Comparison of ENCODE assay signal across 12 cellular contexts in the genomic region with DNA sequence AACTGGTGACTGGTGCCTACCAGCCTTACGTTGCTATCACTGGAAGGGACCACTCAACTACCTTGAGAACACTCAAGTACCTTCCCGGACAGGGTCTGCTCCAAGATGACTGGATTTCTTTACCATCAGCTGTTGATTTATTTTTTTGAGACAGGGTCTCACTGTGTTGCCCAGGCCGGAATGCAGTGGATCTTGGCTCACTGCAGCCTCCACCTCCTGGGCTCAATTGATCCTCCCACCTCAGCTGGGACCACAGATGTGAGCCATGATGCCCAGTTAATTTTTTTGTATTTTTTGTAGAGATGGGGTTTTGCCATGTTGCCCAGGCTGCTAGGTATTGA. TPM values are rescaled to one million over a fixed set of nuclear protein-coding genes. Genes with fewer than 3 reads are reported as not detected.
DNase-seq lines count a peak whose midpoint lies in the region; ATAC-seq and TF ChIP-seq lines count a peak whose summit lies in the region.
"Had no signal": no experiment of that assay in that cellular context is flagged by ENCODE, and none has a peak within 500 bp of the region (broad histone marks: within the 10 kb centered on the region; RNA-seq: fewer than 3 reads in every experiment).

No MANE protein-coding gene starts in this region.

- no peaks in the 10 kb centered on the region for H3K9me3 Mint-ChIP-seq in stimulated activated naive CD8-positive, alpha-beta T cell treated with anti-CD3 and anti-CD28 coated beads, Interleukin-15, Interleukin-2, amounts not matched to agents 100 ng/mL and 50 ng/mL, for 24 hours
- no peaks in the 10 kb centered on the region for H3K9me3 Mint-ChIP-seq in stimulated activated naive B cell treated with anti-CD40 and anti-IgM and Interleukin-4, amounts not matched to agents 10 μg/mL and 1 μg/mL and 100 μg/mL, for 72 hours
- H3K9me3 Mint-ChIP-seq in GM23338, result no peaks in the 10 kb centered on the region; the same call in 2 of the 3 replicates
- H3K9me3 Mint-ChIP-seq: activated CD4-positive, alpha-beta memory T cell treated with anti-CD3 and anti-CD28 coated beads, Interleukin-2, amount 10 ng/mL, durations not matched to agents 7 days and 5 days; stimulated activated memory B cell treated with anti-CD40 and anti-IgM and Interleukin-4, amounts not matched to agents 10 μg/mL and 1 μg/mL and 100 μg/mL, for 72 hours had no signal

- H3K79me2 ChIP-seq in parathyroid adenoma, result no peaks in the 10 kb centered on the region
- H3K79me2 ChIP-seq in GM23338 (replicated peaks; ENCODE audit: insufficient read depth), result no peaks in the 10 kb centered on the region

- no peaks in the 10 kb centered on the region; the same call in 1 of the 2 replicates for H4K20me1 ChIP-seq in GM23338 (replicated peaks; ENCODE audit: insufficient read depth)

- H3K4me3 ChIP-seq in parathyroid adenoma (ENCODE audit: low read depth, low read length), result peak overlapping the region; percentile 32
- no peak overlapping the region for H3K4me3 ChIP-seq in GM23338

- H3K27me3 ChIP-seq in parathyroid adenoma (ENCODE audit: control insufficient read depth, insufficient read depth, low read length), result no peaks in the 10 kb centered on the region
- no peaks in the 10 kb centered on the region for H3K27me3 ChIP-seq in GM23338 (ENCODE audit: insufficient read depth)

- TF ChIP-seq CTCF in parathyroid adenoma (IDR thresholded peaks at IDR 0.05), result no peak
- no peak for TF ChIP-seq CTCF in GM23338 (conservative IDR thresholded peaks at IDR 0.05; ENCODE audit: low read depth in 2 of 2)

- H3K9me3 ChIP-seq in parathyroid adenoma (ENCODE audit: control insufficient read depth, low read length), result no peaks in the 10 kb centered on the region

- no peak for ATAC-seq in stimulated activated naive CD8-positive, alpha-beta T cell treated with anti-CD3 and anti-CD28 coated beads, Interleukin-15, Interleukin-2, amounts not matched to agents 100 U/mL and 50 U/mL, for 24 hours
- ATAC-seq in stimulated activated naive B cell treated with anti-CD40 and anti-IgM and Interleukin-4, amounts not matched to agents 10 μg/mL and 1 μg/mL and 100 μg/mL, for 72 hours (replicated peaks), result no peak
- no peak for ATAC-seq in HG03196 (IDR thresholded peaks at IDR 0.05; ENCODE audit: unreplicated experiment)
- no peak for ATAC-seq in GM23338
- ATAC-seq: stimulated activated memory B cell treated with anti-CD40 and anti-IgM and Interleukin-4, amounts not matched to agents 10 μg/mL and 1 μg/mL and 100 μg/mL, for 72 hours had no signal

- H3K36me3 ChIP-seq in parathyroid adenoma (ENCODE audit: control insufficient read depth, insufficient read depth, low read length), result no peaks in the 10 kb centered on the region
- peaks cover 5% of the 10 kb centered on the region; the same call in 1 of the 2 replicates for H3K36me3 ChIP-seq in GM23338 (ENCODE audit: insufficient read depth)

- H3K27me3 Mint-ChIP-seq in stimulated activated naive CD8-positive, alpha-beta T cell treated with anti-CD3 and anti-CD28 coated beads, Interleukin-15, Interleukin-2, amounts not matched to agents 100 ng/mL and 50 ng/mL, for 24 hours, result no peaks in the 10 kb centered on the region
- no peaks in the 10 kb centered on the region for H3K27me3 Mint-ChIP-seq in stimulated activated naive B cell treated with anti-CD40 and anti-IgM and Interleukin-4, amounts not matched to agents 10 μg/mL and 1 μg/mL and 100 μg/mL, for 72 hours
- peaks cover 5% of the 10 kb centered on the region for H3K27me3 Mint-ChIP-seq in GM23338 (ENCODE audit: insufficient read depth, low read depth, poor library complexity)
- H3K27me3 Mint-ChIP-seq: activated CD4-positive, alpha-beta memory T cell treated with anti-CD3 and anti-CD28 coated beads, Interleukin-2, amount 10 ng/mL, durations not matched to agents 7 days and 5 days had no signal

- peaks cover 37% of the 10 kb centered on the region for H3K36me3 Mint-ChIP-seq in stimulated activated naive CD8-positive, alpha-beta T cell treated with anti-CD3 and anti-CD28 coated beads, Interleukin-15, Interleukin-2, amounts not matched to agents 100 ng/mL and 50 ng/mL, for 24 hours (ENCODE audit: low read depth)
- peaks cover 20 to 33% of the 10 kb centered on the region in 2 donors for H3K36me3 Mint-ChIP-seq in stimulated activated naive B cell treated with anti-CD40 and anti-IgM and Interleukin-4, amounts not matched to agents 10 μg/mL and 1 μg/mL and 100 μg/mL, for 72 hours
- H3K36me3 Mint-ChIP-seq in GM23338 (ENCODE audit: low read depth), result peaks cover 11% of the 10 kb centered on the region; the same call in 2 of the 3 replicates

- H3K4me3 Mint-ChIP-seq in stimulated activated naive CD8-positive, alpha-beta T cell treated with anti-CD3 and anti-CD28 coated beads, Interleukin-15, Interleukin-2, amounts not matched to agents 100 ng/mL and 50 ng/mL, for 24 hours, result no peak overlapping the region
- no peak overlapping the region for H3K4me3 Mint-ChIP-seq in stimulated activated naive B cell treated with anti-CD40 and anti-IgM and Interleukin-4, amounts not matched to agents 10 μg/mL and 1 μg/mL and 100 μg/mL, for 72 hours
- no peak overlapping the region for H3K4me3 Mint-ChIP-seq in GM23338
- H3K4me3 Mint-ChIP-seq: activated CD4-positive, alpha-beta memory T cell treated with anti-CD3 and anti-CD28 coated beads, Interleukin-2, amount 10 ng/mL, durations not matched to agents 7 days and 5 days; stimulated activated memory B cell treated with anti-CD40 and anti-IgM and Interleukin-4, amounts not matched to agents 10 μg/mL and 1 μg/mL and 100 μg/mL, for 72 hours had no signal

- H3K27ac Mint-ChIP-seq in stimulated activated naive CD8-positive, alpha-beta T cell treated with anti-CD3 and anti-CD28 coated beads, Interleukin-15, Interleukin-2, amounts not matched to agents 100 ng/mL and 50 ng/mL, for 24 hours, result peak overlapping the region; percentile 82
- H3K27ac Mint-ChIP-seq in stimulated activated naive B cell treated with anti-CD40 and anti-IgM and Interleukin-4, amounts not matched to agents 10 μg/mL and 1 μg/mL and 100 μg/mL, for 72 hours, result no peak overlapping the region
- no peak overlapping the region for H3K27ac Mint-ChIP-seq in GM23338
- H3K27ac Mint-ChIP-seq: stimulated activated memory B cell treated with anti-CD40 and anti-IgM and Interleukin-4, amounts not matched to agents 10 μg/mL and 1 μg/mL and 100 μg/mL, for 72 hours had no signal

- H3K4me1 Mint-ChIP-seq in stimulated activated naive CD8-positive, alpha-beta T cell treated with anti-CD3 and anti-CD28 coated beads, Interleukin-15, Interleukin-2, amounts not matched to agents 100 ng/mL and 50 ng/mL, for 24 hours (ENCODE audit: low read depth), result peaks cover 13% of the 10 kb centered on the region
- peaks cover 0 to 7% of the 10 kb centered on the region in 2 donors for H3K4me1 Mint-ChIP-seq in stimulated activated naive B cell treated with anti-CD40 and anti-IgM and Interleukin-4, amounts not matched to agents 10 μg/mL and 1 μg/mL and 100 μg/mL, for 72 hours
- H3K4me1 Mint-ChIP-seq in GM23338, result peaks cover 12% of the 10 kb centered on the region; the same call in 2 of the 3 replicates
- H3K4me1 Mint-ChIP-seq: stimulated activated memory B cell treated with anti-CD40 and anti-IgM and Interleukin-4, amounts not matched to agents 10 μg/mL and 1 μg/mL and 100 μg/mL, for 72 hours had no signal

- H3K4me1 ChIP-seq in parathyroid adenoma (peaks cover 27% of the 10 kb centered on the region), GM23338 (ENCODE audit: insufficient read depth) (peaks cover 3% of the 10 kb centered on the region; the same call in 1 of the 2 replicates)

- H2AFZ ChIP-seq in parathyroid adenoma (peak overlapping the region; percentile 50), GM23338 (no peak overlapping the region)

- no peaks in the 10 kb centered on the region for H3K9me2 ChIP-seq in GM23338 (ENCODE audit: insufficient read depth)

- H3F3A ChIP-seq in GM23338 (replicated peaks; ENCODE audit: low read depth), result peaks cover 10% of the 10 kb centered on the region; the same call in 1 of the 2 replicates

- H3K27ac ChIP-seq in epithelial cell of prostate (peak overlapping the region; percentile 35), parathyroid adenoma (peak overlapping the region; percentile 79), GM23338 (ENCODE audit: low read depth) (no peak overlapping the region)

- H3K4me2 ChIP-seq in parathyroid adenoma (ENCODE audit: low read length) (peak overlapping the region; percentile 49), GM23338 (no peak overlapping the region)

- DNase-seq in stimulated activated naive CD8-positive, alpha-beta T cell treated with anti-CD3 and anti-CD28 coated beads, Interleukin-15, Interleukin-2, amounts not matched to agents 100 U/mL and 50 U/mL, for 24 hours, result no peak
- DNase-seq in epithelial cell of prostate (ENCODE audit: low read depth, low spot score) (no peak), GM23338 (ENCODE audit: low spot score) (no peak)
- DNase-seq in stimulated activated naive B cell treated with anti-CD40 and anti-IgM and Interleukin-4, amounts not matched to agents 10 μg/mL and 1 μg/mL and 100 μg/mL, for 72 hours, result no peak
- no peak for DNase-seq in activated CD4-positive, alpha-beta T cell treated with anti-CD3 and anti-CD28 coated beads for 4 hours
- DNase-seq: AML-193, NCI-H524 treated with DMSO at 0.1 percent for 48 hours had no signal

- no peak overlapping the region for H3K9ac ChIP-seq in parathyroid adenoma

TF ChIP-seq in GM23338, 12 proteins besides CTCF, POLR2A, EP300 and RAD21 (continues in another document):
- no peak for TF ChIP-seq JUNB (IDR thresholded peaks at IDR 0.05; ENCODE audit: unreplicated experiment)
- no peak for TF ChIP-seq ZNF331 (CRISPR knock-in tag; IDR thresholded peaks at IDR 0.05; ENCODE audit: low read depth)

RNA-seq across cellular contexts. Expression of a gene that starts 45.2 kb away (rescaled TPM):
- 50.8 and 66.6 TPM in 2 replicates for total RNA-seq in GM23338 (2014; rRNA removed; shearing (Covaris generic))
- 6.0 and 7.4 TPM in 2 replicates for polyA plus RNA-seq in GM23338 (2016; fragmentation: Nextera tagmentation; extraction: Ambion mirVana)

RNA-seq across cellular contexts. Expression of a gene that starts 57.5 kb away (rescaled TPM):
- total RNA-seq in GM23338 (2014; rRNA removed; shearing (Covaris generic)), result 35.5 and 37.2 TPM in 2 replicates
- polyA plus RNA-seq in GM23338 (2016; fragmentation: Nextera tagmentation; extraction: Ambion mirVana), result 10.5 and 11.6 TPM in 2 replicates
